ENCODE assay signal across 1 cellular context in the genomic region with DNA sequence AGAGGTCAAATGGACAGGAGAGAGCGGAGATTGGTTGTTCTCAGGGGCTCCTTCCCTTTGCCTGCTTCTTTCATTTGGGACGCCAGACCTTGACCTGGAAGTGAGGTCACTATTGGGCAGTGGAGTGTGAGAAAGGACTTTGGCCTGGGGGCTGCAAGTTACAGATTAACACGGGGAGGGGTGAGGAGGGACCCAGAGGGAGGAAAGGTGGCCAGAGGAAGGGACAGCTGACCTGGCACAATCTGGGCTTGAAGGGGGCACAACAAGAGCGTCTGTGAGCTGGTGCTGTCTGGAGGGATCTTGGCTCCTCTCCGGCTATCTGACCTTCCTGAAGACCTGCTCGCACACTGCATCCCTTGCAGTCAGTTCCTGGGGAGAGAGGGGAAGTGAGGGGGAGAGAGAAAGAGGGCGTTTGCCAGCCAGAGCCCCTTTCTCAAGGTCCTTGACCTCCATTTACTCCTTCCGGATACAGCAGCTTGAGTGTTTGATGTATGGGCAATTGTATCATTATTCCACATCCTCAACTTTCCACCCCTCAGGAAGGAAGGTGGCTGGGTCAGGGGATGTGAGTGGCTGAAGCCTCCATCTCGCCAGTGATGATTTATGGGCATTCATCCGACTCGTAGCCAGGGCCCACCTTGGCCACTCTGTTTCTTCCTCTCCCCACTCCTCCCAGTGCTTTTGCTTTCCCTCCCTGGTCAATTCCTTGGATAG.
TF ChIP-seq lines count a peak whose summit lies in the region.

No MANE protein-coding gene starts in this region.

TF ChIP-seq in HepG2, 621 proteins besides CTCF, POLR2A, EP300 and RAD21 (continued from another document and continues in another):
- TF ChIP-seq, protein P1, sequence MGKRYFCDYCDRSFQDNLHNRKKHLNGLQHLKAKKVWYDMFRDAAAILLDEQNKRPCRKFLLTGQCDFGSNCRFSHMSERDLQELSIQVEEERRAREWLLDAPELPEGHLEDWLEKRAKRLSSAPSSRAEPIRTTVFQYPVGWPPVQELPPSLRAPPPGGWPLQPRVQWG (CRISPR knock-in tag; IDR thresholded peaks at IDR 0.05; ENCODE audit: borderline replicate concordance, low read depth) = no peak
- TF ChIP-seq CBFB (CRISPR knock-in tag; IDR thresholded peaks at IDR 0.05) = 0 out of 2 replicates have a peak, but pooled peaks have one; percentile 22
- TF ChIP-seq FOXA1 (IDR thresholded peaks at IDR 0.05) = no peak
- no peak for TF ChIP-seq FOXA1 (CRISPR knock-in tag; IDR thresholded peaks at IDR 0.05)
- no peak for TF ChIP-seq ZNF350 (CRISPR knock-in tag; IDR thresholded peaks at IDR 0.05; ENCODE audit: borderline replicate concordance, low read depth)
- no peak for TF ChIP-seq NFKB2 (CRISPR knock-in tag; IDR thresholded peaks at IDR 0.05; ENCODE audit: borderline replicate concordance)
- TF ChIP-seq ZNF691 (CRISPR knock-in tag; IDR thresholded peaks at IDR 0.05; ENCODE audit: borderline replicate concordance, low read depth) = no peak
- TF ChIP-seq ZNF547 (CRISPR knock-in tag; IDR thresholded peaks at IDR 0.05) = no peak
- TF ChIP-seq ELF3 (CRISPR knock-in tag; IDR thresholded peaks at IDR 0.05) = peak; percentile 44; the same call in 1 of the 2 replicates
- no peak for TF ChIP-seq ELF1 (CRISPR knock-in tag; IDR thresholded peaks at IDR 0.05)
- no peak for TF ChIP-seq SRSF1 (optimal IDR thresholded peaks at IDR 0.05; ENCODE audit: low read depth, low read length)
- TF ChIP-seq PHF20 (CRISPR knock-in tag; IDR thresholded peaks at IDR 0.05) = no peak
- TF ChIP-seq TERF1 (CRISPR knock-in tag; IDR thresholded peaks at IDR 0.05) = no peak
- TF ChIP-seq, protein P2, sequence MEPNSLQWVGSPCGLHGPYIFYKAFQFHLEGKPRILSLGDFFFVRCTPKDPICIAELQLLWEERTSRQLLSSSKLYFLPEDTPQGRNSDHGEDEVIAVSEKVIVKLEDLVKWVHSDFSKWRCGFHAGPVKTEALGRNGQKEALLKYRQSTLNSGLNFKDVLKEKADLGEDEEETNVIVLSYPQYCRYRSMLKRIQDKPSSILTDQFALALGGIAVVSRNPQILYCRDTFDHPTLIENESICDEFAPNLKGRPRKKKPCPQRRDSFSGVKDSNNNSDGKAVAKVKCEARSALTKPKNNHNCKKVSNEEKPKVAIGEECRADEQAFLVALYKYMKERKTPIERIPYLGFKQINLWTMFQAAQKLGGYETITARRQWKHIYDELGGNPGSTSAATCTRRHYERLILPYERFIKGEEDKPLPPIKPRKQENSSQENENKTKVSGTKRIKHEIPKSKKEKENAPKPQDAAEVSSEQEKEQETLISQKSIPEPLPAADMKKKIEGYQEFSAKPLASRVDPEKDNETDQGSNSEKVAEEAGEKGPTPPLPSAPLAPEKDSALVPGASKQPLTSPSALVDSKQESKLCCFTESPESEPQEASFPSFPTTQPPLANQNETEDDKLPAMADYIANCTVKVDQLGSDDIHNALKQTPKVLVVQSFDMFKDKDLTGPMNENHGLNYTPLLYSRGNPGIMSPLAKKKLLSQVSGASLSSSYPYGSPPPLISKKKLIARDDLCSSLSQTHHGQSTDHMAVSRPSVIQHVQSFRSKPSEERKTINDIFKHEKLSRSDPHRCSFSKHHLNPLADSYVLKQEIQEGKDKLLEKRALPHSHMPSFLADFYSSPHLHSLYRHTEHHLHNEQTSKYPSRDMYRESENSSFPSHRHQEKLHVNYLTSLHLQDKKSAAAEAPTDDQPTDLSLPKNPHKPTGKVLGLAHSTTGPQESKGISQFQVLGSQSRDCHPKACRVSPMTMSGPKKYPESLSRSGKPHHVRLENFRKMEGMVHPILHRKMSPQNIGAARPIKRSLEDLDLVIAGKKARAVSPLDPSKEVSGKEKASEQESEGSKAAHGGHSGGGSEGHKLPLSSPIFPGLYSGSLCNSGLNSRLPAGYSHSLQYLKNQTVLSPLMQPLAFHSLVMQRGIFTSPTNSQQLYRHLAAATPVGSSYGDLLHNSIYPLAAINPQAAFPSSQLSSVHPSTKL (CRISPR knock-in tag; IDR thresholded peaks at IDR 0.05) = peak; percentile 91
- no peak for TF ChIP-seq ATAD3A (CRISPR knock-in tag; IDR thresholded peaks at IDR 0.05)
- TF ChIP-seq ZNF432 (CRISPR knock-in tag; IDR thresholded peaks at IDR 0.05; ENCODE audit: borderline replicate concordance) = no peak
- TF ChIP-seq ZNF274 (CRISPR knock-in tag; IDR thresholded peaks at IDR 0.05) = no peak
- TF ChIP-seq, protein P3, sequence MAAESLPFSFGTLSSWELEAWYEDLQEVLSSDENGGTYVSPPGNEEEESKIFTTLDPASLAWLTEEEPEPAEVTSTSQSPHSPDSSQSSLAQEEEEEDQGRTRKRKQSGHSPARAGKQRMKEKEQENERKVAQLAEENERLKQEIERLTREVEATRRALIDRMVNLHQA (CRISPR knock-in tag; IDR thresholded peaks at IDR 0.05) = no peak
- TF ChIP-seq, protein P4, sequence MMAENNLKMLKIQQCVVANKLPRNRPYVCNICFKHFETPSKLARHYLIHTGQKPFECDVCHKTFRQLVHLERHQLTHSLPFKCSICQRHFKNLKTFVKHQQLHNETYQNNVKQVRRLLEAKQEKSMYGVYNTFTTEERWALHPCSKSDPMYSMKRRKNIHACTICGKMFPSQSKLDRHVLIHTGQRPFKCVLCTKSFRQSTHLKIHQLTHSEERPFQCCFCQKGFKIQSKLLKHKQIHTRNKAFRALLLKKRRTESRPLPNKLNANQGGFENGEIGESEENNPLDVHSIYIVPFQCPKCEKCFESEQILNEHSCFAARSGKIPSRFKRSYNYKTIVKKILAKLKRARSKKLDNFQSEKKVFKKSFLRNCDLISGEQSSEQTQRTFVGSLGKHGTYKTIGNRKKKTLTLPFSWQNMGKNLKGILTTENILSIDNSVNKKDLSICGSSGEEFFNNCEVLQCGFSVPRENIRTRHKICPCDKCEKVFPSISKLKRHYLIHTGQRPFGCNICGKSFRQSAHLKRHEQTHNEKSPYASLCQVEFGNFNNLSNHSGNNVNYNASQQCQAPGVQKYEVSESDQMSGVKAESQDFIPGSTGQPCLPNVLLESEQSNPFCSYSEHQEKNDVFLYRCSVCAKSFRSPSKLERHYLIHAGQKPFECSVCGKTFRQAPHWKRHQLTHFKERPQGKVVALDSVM (CRISPR knock-in tag; IDR thresholded peaks at IDR 0.05) = no peak
- no peak for TF ChIP-seq SMAD9 (CRISPR knock-in tag; IDR thresholded peaks at IDR 0.05)
- no peak for TF ChIP-seq FIP1L1 (IDR thresholded peaks at IDR 0.05; ENCODE audit: borderline replicate concordance, insufficient read depth, low read depth, low read length)
- no peak for TF ChIP-seq REL (CRISPR knock-in tag; conservative IDR thresholded peaks at IDR 0.05)
- TF ChIP-seq PHF8 (CRISPR knock-in tag; IDR thresholded peaks at IDR 0.05) = no peak
- TF ChIP-seq JUND (CRISPR knock-in tag; IDR thresholded peaks at IDR 0.05) = no peak
- no peak for TF ChIP-seq ATM (IDR thresholded peaks at IDR 0.05; ENCODE audit: borderline replicate concordance)
- TF ChIP-seq, protein P5, sequence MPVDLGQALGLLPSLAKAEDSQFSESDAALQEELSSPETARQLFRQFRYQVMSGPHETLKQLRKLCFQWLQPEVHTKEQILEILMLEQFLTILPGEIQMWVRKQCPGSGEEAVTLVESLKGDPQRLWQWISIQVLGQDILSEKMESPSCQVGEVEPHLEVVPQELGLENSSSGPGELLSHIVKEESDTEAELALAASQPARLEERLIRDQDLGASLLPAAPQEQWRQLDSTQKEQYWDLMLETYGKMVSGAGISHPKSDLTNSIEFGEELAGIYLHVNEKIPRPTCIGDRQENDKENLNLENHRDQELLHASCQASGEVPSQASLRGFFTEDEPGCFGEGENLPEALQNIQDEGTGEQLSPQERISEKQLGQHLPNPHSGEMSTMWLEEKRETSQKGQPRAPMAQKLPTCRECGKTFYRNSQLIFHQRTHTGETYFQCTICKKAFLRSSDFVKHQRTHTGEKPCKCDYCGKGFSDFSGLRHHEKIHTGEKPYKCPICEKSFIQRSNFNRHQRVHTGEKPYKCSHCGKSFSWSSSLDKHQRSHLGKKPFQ (CRISPR knock-in tag; IDR thresholded peaks at IDR 0.05; ENCODE audit: insufficient replicate concordance) = no peak
- TF ChIP-seq ZNF484 (CRISPR knock-in tag; IDR thresholded peaks at IDR 0.05; ENCODE audit: borderline replicate concordance, low read depth) = no peak
- no peak for TF ChIP-seq CENPT (CRISPR knock-in tag; IDR thresholded peaks at IDR 0.05; ENCODE audit: low read depth)
- TF ChIP-seq, protein P6, sequence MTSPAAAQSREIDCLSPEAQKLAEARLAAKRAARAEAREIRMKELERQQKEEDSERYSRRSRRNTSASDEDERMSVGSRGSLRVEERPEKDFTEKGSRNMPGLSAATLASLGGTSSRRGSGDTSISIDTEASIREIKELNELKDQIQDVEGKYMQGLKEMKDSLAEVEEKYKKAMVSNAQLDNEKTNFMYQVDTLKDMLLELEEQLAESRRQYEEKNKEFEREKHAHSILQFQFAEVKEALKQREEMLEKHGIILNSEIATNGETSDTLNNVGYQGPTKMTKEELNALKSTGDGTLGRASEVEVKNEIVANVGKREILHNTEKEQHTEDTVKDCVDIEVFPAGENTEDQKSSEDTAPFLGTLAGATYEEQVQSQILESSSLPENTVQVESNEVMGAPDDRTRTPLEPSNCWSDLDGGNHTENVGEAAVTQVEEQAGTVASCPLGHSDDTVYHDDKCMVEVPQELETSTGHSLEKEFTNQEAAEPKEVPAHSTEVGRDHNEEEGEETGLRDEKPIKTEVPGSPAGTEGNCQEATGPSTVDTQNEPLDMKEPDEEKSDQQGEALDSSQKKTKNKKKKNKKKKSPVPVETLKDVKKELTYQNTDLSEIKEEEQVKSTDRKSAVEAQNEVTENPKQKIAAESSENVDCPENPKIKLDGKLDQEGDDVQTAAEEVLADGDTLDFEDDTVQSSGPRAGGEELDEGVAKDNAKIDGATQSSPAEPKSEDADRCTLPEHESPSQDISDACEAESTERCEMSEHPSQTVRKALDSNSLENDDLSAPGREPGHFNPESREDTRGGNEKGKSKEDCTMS (CRISPR knock-in tag; conservative IDR thresholded peaks at IDR 0.05) = no peak
- TF ChIP-seq RFX3 (CRISPR knock-in tag; IDR thresholded peaks at IDR 0.05) = no peak
- TF ChIP-seq ZBTB1 (CRISPR knock-in tag; IDR thresholded peaks at IDR 0.05; ENCODE audit: borderline replicate concordance) = no peak
- no peak for TF ChIP-seq SETDB1 (CRISPR knock-in tag; IDR thresholded peaks at IDR 0.05; ENCODE audit: borderline replicate concordance)
- TF ChIP-seq DRAP1 (CRISPR knock-in tag; IDR thresholded peaks at IDR 0.05) = peak; percentile 57
- no peak for TF ChIP-seq ARHGAP35 (CRISPR knock-in tag; IDR thresholded peaks at IDR 0.05; ENCODE audit: borderline replicate concordance)
- no peak for TF ChIP-seq SOX6 (IDR thresholded peaks at IDR 0.05)
- peak; percentile 63 for TF ChIP-seq SOX6 (CRISPR knock-in tag; IDR thresholded peaks at IDR 0.05)
- TF ChIP-seq U2AF2 (IDR thresholded peaks at IDR 0.05; ENCODE audit: low read depth, low read length) = no peak
- TF ChIP-seq ZNF382 (CRISPR knock-in tag; IDR thresholded peaks at IDR 0.05; ENCODE audit: borderline replicate concordance) = no peak
- TF ChIP-seq NFYB (CRISPR knock-in tag; IDR thresholded peaks at IDR 0.05) = no peak
- TF ChIP-seq ZFP37 (CRISPR knock-in tag; IDR thresholded peaks at IDR 0.05; ENCODE audit: borderline replicate concordance) = 0 out of 2 replicates have a peak, but pooled peaks have one; percentile 27
- peak; percentile 75 for TF ChIP-seq ERF (CRISPR knock-in tag; IDR thresholded peaks at IDR 0.05)
- peak; percentile 96 for TF ChIP-seq NR2F6 (IDR thresholded peaks at IDR 0.05)
- peak; percentile 99 for TF ChIP-seq NR2F6 (CRISPR knock-in tag; IDR thresholded peaks at IDR 0.05)
- no peak for TF ChIP-seq GTF3A (CRISPR knock-in tag; conservative IDR thresholded peaks at IDR 0.05)
- TF ChIP-seq GZF1 (CRISPR knock-in tag; IDR thresholded peaks at IDR 0.05) = no peak
- TF ChIP-seq SSRP1 (CRISPR knock-in tag; IDR thresholded peaks at IDR 0.05) = no peak
- no peak for TF ChIP-seq NFKBIZ (CRISPR knock-in tag; IDR thresholded peaks at IDR 0.05)
- no peak for TF ChIP-seq ZFP1 (CRISPR knock-in tag; IDR thresholded peaks at IDR 0.05)
- TF ChIP-seq FOXA3 (CRISPR knock-in tag; IDR thresholded peaks at IDR 0.05) = peak; percentile 65; the same call in 1 of the 2 replicates
